In genomic region chr12:57546438-57547365, GRCh38 we compare ENCODE assay signal across 8 cellular contexts. TPM values are rescaled to one million over a fixed set of nuclear protein-coding genes. Genes with fewer than 3 reads are reported as not detected.
DNase-seq lines count a peak whose midpoint lies in the region; ATAC-seq, FAIRE-seq and TF ChIP-seq lines count a peak whose summit lies in the region.

Gene DCTN2, minus strand, starts transcription at chr12:57547192. Its CDS starts 129 bp downstream, at chr12:57547063.

- peak; percentile 20 to 41 (median 35) for TF ChIP-seq CTCF in keratinocyte (optimal IDR thresholded peaks at IDR 0.05 in 1 of 3, IDR thresholded peaks at IDR 0.05 in 1 of 3, conservative IDR thresholded peaks at IDR 0.05 in 1 of 3; ENCODE audit: extremely low read depth in 1 of 3, insufficient read depth in 2 of 3, low read length in 3 of 3)

- peak within 1 kb of the TSS; percentile 73 for H2AFZ ChIP-seq in keratinocyte (ENCODE audit: control insufficient read depth, low read length)

- peak; percentile 99 for DNase-seq in AG20443 (ENCODE audit: low spot score)
- peak; percentile 92 for DNase-seq in NCI-H446 treated with DMSO at 0.1 percent for 48 hours (lab: John Stamatoyannopoulos, UW)
- peak; percentile 99 for DNase-seq in cerebellar cortex (ENCODE audit: low spot score)
- DNase-seq in keratinocyte (ENCODE audit: low read depth, low spot score), result peak; percentile 79
- DNase-seq in stimulated activated CD4-positive, alpha-beta T cell treated with anti-CD3 and anti-CD28 coated beads, Interleukin-15, amount 100 ng/mL, for 1 hour (ENCODE audit: low read depth in 1 of 2, low spot score in 1 of 2), result peak; percentile 78 to 84

- H3K36me3 ChIP-seq in keratinocyte (ENCODE audit: control insufficient read depth in 2 of 2, extremely low read depth in 1 of 2, insufficient read depth in 2 of 2, low read length in 2 of 2), result peaks cover 8% of the 10 kb centered on the region in 2 experiments

- H3K4me3 ChIP-seq in keratinocyte (ENCODE audit: control insufficient read depth in 2 of 3, extremely low read depth in 1 of 3, insufficient read depth in 2 of 3, low read depth in 1 of 3, low read length in 3 of 3), result peak within 1 kb of the TSS; percentile 84 to 98 (median 93)

- peaks cover 33% of the 10 kb centered on the region for H3K79me2 ChIP-seq in keratinocyte (ENCODE audit: control insufficient read depth, insufficient read depth, low read length)

- FAIRE-seq in keratinocyte (lab: Jason Lieb, UNC), result peak; percentile 83

- H3K9me1 ChIP-seq in keratinocyte (ENCODE audit: control insufficient read depth, extremely low read depth, insufficient read depth, low read length), result peaks cover 3% of the 10 kb centered on the region

- peak within 1 kb of the TSS; percentile 87 for H3K27ac ChIP-seq in keratinocyte (ENCODE audit: control insufficient read depth, insufficient read depth, low read length)

- peaks cover 7% of the 10 kb centered on the region for H4K20me1 ChIP-seq in keratinocyte (ENCODE audit: control insufficient read depth, extremely low read depth, insufficient read depth, low read length)

- H3K27me3 ChIP-seq in keratinocyte (ENCODE audit: control insufficient read depth, extremely low read depth, insufficient read depth, low read length), result peaks cover 26% of the 10 kb centered on the region

- no peaks in the 10 kb centered on the region for H3K9me3 ChIP-seq in keratinocyte (ENCODE audit: control insufficient read depth, low read depth, low read length)

- ATAC-seq in GM19035 (IDR thresholded peaks at IDR 0.05; ENCODE audit: unreplicated experiment) (peak; percentile 97), HG03354 (IDR thresholded peaks at IDR 0.05; ENCODE audit: poor library complexity, severe bottlenecking, unreplicated experiment) (peak; percentile 99)
- peak; percentile 98 to 99 for ATAC-seq in activated CD4-positive, CD25-positive, alpha-beta regulatory T cell treated with anti-CD3 and anti-CD28 coated beads, Interleukin-2, amount 50 U/mL, for 24 hours

- dilution Hi-C loops in keratinocyte (cut with MboI; ENCODE audit: extremely low pct_ligation_motif_present, low sequenced_read_pairs), result no loop called here

- peaks cover 20% of the 10 kb centered on the region for H3K4me1 ChIP-seq in keratinocyte (ENCODE audit: control insufficient read depth, extremely low read depth, insufficient read depth, low read length)

- H3K9ac ChIP-seq in keratinocyte (ENCODE audit: control insufficient read depth, extremely low read depth, insufficient read depth, low read length), result peak within 1 kb of the TSS; percentile 93

- peak within 1 kb of the TSS; percentile 95 for H3K4me2 ChIP-seq in keratinocyte (ENCODE audit: control insufficient read depth, extremely low read depth, insufficient read depth, low read depth, low read length)

RNA-seq across cellular contexts. Expression of gene DCTN2, which starts in this region (rescaled TPM):
- 109 to 158 TPM (median 132 TPM) in 3 replicates for polyA plus RNA-seq in keratinocyte
- polyA plus RNA-seq in keratinocyte (2011; ENCODE audit: low read depth), result 330 TPM
- 110 and 143 TPM in 2 replicates for polyA plus RNA-seq in keratinocyte (2011; cell fraction: cytosol; rRNA removed)
- 114 and 116 TPM in 2 replicates for polyA plus RNA-seq in keratinocyte (2011; cell fraction: nucleus; rRNA removed)
- polyA plus RNA-seq in keratinocyte (2012; ENCODE audit: low replicate concordance), result 126 and 140 TPM in 2 replicates
- polyA minus RNA-seq in keratinocyte, result 96.0 to 116 TPM (median 99.6 TPM) in 3 replicates
- polyA minus RNA-seq in keratinocyte (2011; cell fraction: cytosol; rRNA and poly(A)+ RNA removed), result 131 TPM
- polyA minus RNA-seq in keratinocyte (2011; cell fraction: nucleus; rRNA and poly(A)+ RNA removed), result 58.8 and 71.0 TPM in 2 replicates

Comparison
In these comparisons a context has a peak if more than half of its experiments do, and no peak if none do; other contexts are left out.
1. Peak in every context shown above with its lines: DNase-seq, ATAC-seq, H3K4me3 ChIP-seq and H3K27ac ChIP-seq.